Comparison of ENCODE assay signal across 10 cellular contexts in the genomic region with DNA sequence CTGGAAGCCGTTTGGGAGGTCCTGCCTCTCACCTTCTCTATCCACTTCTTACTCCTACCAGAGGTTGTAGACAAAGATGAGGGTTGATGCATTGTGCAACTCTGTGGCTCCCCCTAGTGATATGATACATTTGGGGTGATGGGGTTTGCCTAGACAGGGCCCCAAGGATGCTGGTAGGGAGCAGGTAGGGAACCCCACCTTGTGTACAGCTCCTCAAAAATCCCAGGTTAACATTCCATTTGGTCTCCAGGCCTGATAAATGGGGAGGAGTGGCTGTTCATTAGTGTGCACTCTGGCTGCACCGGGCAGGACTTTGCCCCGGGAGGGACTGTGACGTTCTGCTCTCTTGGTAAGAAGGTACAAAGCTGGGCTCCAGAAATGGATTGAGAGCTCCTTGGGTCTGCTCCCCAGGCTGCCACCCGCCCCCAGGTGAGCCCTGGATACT. TPM values are rescaled to one million over a fixed set of nuclear protein-coding genes. Genes with fewer than 3 reads are reported as not detected.
A peak's percentile ranks its signal among the peaks of the same experiment; 100 is the strongest.
DNase-seq lines count a peak whose midpoint lies in the region; ATAC-seq, FAIRE-seq and TF ChIP-seq lines count a peak whose summit lies in the region.
"Had no signal": no experiment of that assay in that cellular context is flagged by ENCODE, and none has a peak within 500 bp of the region (broad histone marks: within the 10 kb centered on the region; RNA-seq: fewer than 3 reads in every experiment).

No MANE protein-coding gene starts in this region.

- H3K27ac ChIP-seq in gastrocnemius medialis, result no peak overlapping the region

- no peak for TF ChIP-seq POLR2A in GM12891 (IDR thresholded peaks at IDR 0.05; ENCODE audit: low read depth, low read length)
- TF ChIP-seq POLR2A in gastrocnemius medialis (IDR thresholded peaks at IDR 0.05), result no peak

- peaks cover 3% of the 10 kb centered on the region for H3K9me3 Mint-ChIP-seq in activated CD4-positive, alpha-beta T cell treated with anti-CD3 and anti-CD28 coated beads, Interleukin-2, amount 10 ng/mL, durations not matched to agents 24 days and 14 days

- H3K27me3 ChIP-seq in gastrocnemius medialis, result peaks cover 0 to 6% (median 2%) of the 10 kb centered on the region in 3 donors

- H3K27me3 Mint-ChIP-seq in activated CD4-positive, alpha-beta T cell treated with anti-CD3 and anti-CD28 coated beads, Interleukin-2, amount 10 ng/mL, durations not matched to agents 24 days and 14 days, result peaks cover 17% of the 10 kb centered on the region

- H3K4me3 ChIP-seq in AG09309 (ENCODE audit: control insufficient read depth, low read depth, low read length) (no peak overlapping the region), gastrocnemius medialis (no peak overlapping the region)

- H3K4me1 ChIP-seq in gastrocnemius medialis, result no peaks in the 10 kb centered on the region

- no peak for ATAC-seq in gastrocnemius medialis
- ATAC-seq in HG02759 (IDR thresholded peaks at IDR 0.05; ENCODE audit: unreplicated experiment), result no peak
- no peak for ATAC-seq in Right ventricle myocardium inferior

- H3K36me3 ChIP-seq in gastrocnemius medialis, result no peaks in the 10 kb centered on the region

- peak; percentile 50 for TF ChIP-seq CTCF in AG09309 (IDR thresholded peaks at IDR 0.05; ENCODE audit: control insufficient read depth, insufficient read depth, low read depth, low read length, missing control alignments)
- no peak for TF ChIP-seq CTCF in gastrocnemius medialis (IDR thresholded peaks at IDR 0.05 in 4 of 5, conservative IDR thresholded peaks at IDR 0.05 in 1 of 5)

- H3K9me3 ChIP-seq in gastrocnemius medialis, result no peaks in the 10 kb centered on the region

- H3K36me3 Mint-ChIP-seq in activated CD4-positive, alpha-beta T cell treated with anti-CD3 and anti-CD28 coated beads, Interleukin-2, amount 10 ng/mL, durations not matched to agents 24 days and 14 days (ENCODE audit: low read depth), result peaks cover 6% of the 10 kb centered on the region

- peaks cover 47% of the 10 kb centered on the region for H3K4me1 Mint-ChIP-seq in activated CD4-positive, alpha-beta T cell treated with anti-CD3 and anti-CD28 coated beads, Interleukin-2, amount 10 ng/mL, durations not matched to agents 24 days and 14 days

- intact Hi-C loops in activated CD4-positive, alpha-beta T cell treated with anti-CD3 and anti-CD28 coated beads, Interleukin-2, amount 10 ng/mL, durations not matched to agents 24 days and 14 days (cut with micrococcal nuclease), result no loop called here
- intact Hi-C loops in gastrocnemius medialis (cut with DNase I; ENCODE audit: low total_unique reads), result no loop called here
- intact Hi-C loops in Right ventricle myocardium inferior (cut with DNase I), result loop anchor here (2.0 kb wide), 1 partner anchor 100 kb away; no protein-coding TSS in a partner anchor

- FAIRE-seq in GM12891 (lab: Jason Lieb, UNC), result peak; percentile 59

- H3K27ac Mint-ChIP-seq in activated CD4-positive, alpha-beta T cell treated with anti-CD3 and anti-CD28 coated beads, Interleukin-2, amount 10 ng/mL, durations not matched to agents 24 days and 14 days, result peak overlapping the region; percentile 55

- in situ Hi-C loops in gastrocnemius medialis (cut with MboI; ENCODE audit: low sequenced_read_pairs in 4 of 4), result no loop called here

- DNase-seq in AG09309 (ENCODE audit: low read depth) (no peak), GM12891 (ENCODE audit: insufficient read length, low spot score) (no peak), iPS-NIHi7 (ENCODE audit: extremely low spot score) (peak; percentile 60), gastrocnemius medialis (no peak), Right ventricle myocardium inferior (ENCODE audit: missing footprints) (no peak), middle frontal gyrus (ENCODE audit: extremely low spot score, low spot score) (no peak)
- peak; percentile 86 for DNase-seq in activated CD4-positive, alpha-beta T cell treated with anti-CD3 and anti-CD28 coated beads, Interleukin-2, amount 10 ng/mL, durations not matched to agents 24 days and 14 days
- DNase-seq: left cardiac atrium, MM.1S had no signal

- H3K4me3 Mint-ChIP-seq in activated CD4-positive, alpha-beta T cell treated with anti-CD3 and anti-CD28 coated beads, Interleukin-2, amount 10 ng/mL, durations not matched to agents 24 days and 14 days, result no peak overlapping the region

TF ChIP-seq in GM12891, 5 proteins besides CTCF, POLR2A, EP300 and RAD21:
- no peak for TF ChIP-seq PAX5 (IDR thresholded peaks at IDR 0.05; ENCODE audit: insufficient read depth, low read length, severe bottlenecking)
- TF ChIP-seq POU2F2 (IDR thresholded peaks at IDR 0.05; ENCODE audit: low read depth, low read length), result no peak
- TF ChIP-seq POLR2AphosphoS5 (IDR thresholded peaks at IDR 0.05; ENCODE audit: low read depth, low read length), result no peak
- no peak for TF ChIP-seq TAF1 (IDR thresholded peaks at IDR 0.05; ENCODE audit: low read depth, low read length)
- no peak for TF ChIP-seq SPI1 (IDR thresholded peaks at IDR 0.05; ENCODE audit: low read depth, low read length)

RNA-seq across cellular contexts. Expression of gene SIGLEC8, which starts 19.2 kb away (rescaled TPM):
- polyA plus RNA-seq in GM12891 (2012; ENCODE audit: low read depth, missing spikeins), result not detected
- 0.09 and 0.16 TPM in 2 replicates for total RNA-seq in activated CD4-positive, alpha-beta T cell treated with anti-CD3 and anti-CD28 coated beads, Interleukin-2, amount 10 ng/mL, durations not matched to agents 24 days and 14 days
- under 1 TPM in 1 of 4 donors, not detected in 3; 0.13 TPM for total RNA-seq in gastrocnemius medialis
- total RNA-seq in Right ventricle myocardium inferior, result 0.08 TPM

RNA-seq across cellular contexts. Expression of gene SIGLEC10, which starts 21.6 kb away (rescaled TPM):
- polyA plus RNA-seq in GM12891 (2012; ENCODE audit: low read depth, missing spikeins), result 14.1 TPM
- total RNA-seq in activated CD4-positive, alpha-beta T cell treated with anti-CD3 and anti-CD28 coated beads, Interleukin-2, amount 10 ng/mL, durations not matched to agents 24 days and 14 days, result 2.3 and 3.5 TPM in 2 replicates
- total RNA-seq in gastrocnemius medialis (1 to 10 TPM in 1 of 4 donors, under 1 TPM in 2, not detected in 1; 0.87 to 1.3 (median 0.98) TPM), Right ventricle myocardium inferior (1.1 TPM)

RNA-seq across cellular contexts. Expression of gene CEACAM18, which starts 39.3 kb away (rescaled TPM):
- not detected for polyA plus RNA-seq in GM12891 (2012; ENCODE audit: low read depth, missing spikeins)
- total RNA-seq in activated CD4-positive, alpha-beta T cell treated with anti-CD3 and anti-CD28 coated beads, Interleukin-2, amount 10 ng/mL, durations not matched to agents 24 days and 14 days, result not detected in 2 replicates
- total RNA-seq in gastrocnemius medialis, result not detected
- total RNA-seq in Right ventricle myocardium inferior, result not detected
- total RNA-seq: left cardiac atrium had no signal

RNA-seq across cellular contexts. Expression of gene C19orf84, which starts 48.7 kb away (rescaled TPM):
- 0.26 TPM for polyA plus RNA-seq in GM12891 (2012; ENCODE audit: low read depth, missing spikeins)
- 0.16 and 0.24 TPM in 2 replicates for total RNA-seq in activated CD4-positive, alpha-beta T cell treated with anti-CD3 and anti-CD28 coated beads, Interleukin-2, amount 10 ng/mL, durations not matched to agents 24 days and 14 days
- total RNA-seq in gastrocnemius medialis (not detected), Right ventricle myocardium inferior (not detected)
- total RNA-seq: left cardiac atrium had no signal

RNA-seq across cellular contexts. Expression of gene LIM2, which starts 51.3 kb away (rescaled TPM):
- 1.5 TPM for polyA plus RNA-seq in GM12891 (2012; ENCODE audit: low read depth, missing spikeins)
- 0.24 TPM in 1 of 2 replicates, not detected in the other for total RNA-seq in activated CD4-positive, alpha-beta T cell treated with anti-CD3 and anti-CD28 coated beads, Interleukin-2, amount 10 ng/mL, durations not matched to agents 24 days and 14 days
- total RNA-seq in gastrocnemius medialis (not detected), Right ventricle myocardium inferior (not detected)
- total RNA-seq: left cardiac atrium had no signal

Comparison
In these comparisons a context has a peak if more than half of its experiments do, and no peak if none do; other contexts are left out.
1. DNase-seq: peak in activated CD4-positive, alpha-beta T cell treated with anti-CD3 and anti-CD28 coated beads, Interleukin-2, amount 10 ng/mL, durations not matched to agents 24 days and 14 days (single experiment) and iPS-NIHi7 (single experiment); none in AG09309 (single experiment), GM12891 (single experiment), gastrocnemius medialis (0 of 2), Right ventricle myocardium inferior (single experiment) and middle frontal gyrus (single experiment).